8 cellular contexts compared by ENCODE assay signal in genomic region chr2:168118733-168119518, GRCh38.
DNase-seq lines count a peak whose midpoint lies in the region; ATAC-seq and TF ChIP-seq lines count a peak whose summit lies in the region.

No MANE protein-coding gene starts in this region.

- in situ Hi-C loops in Panc1 (cut with HindIII; ENCODE audit: low pct_unique_long_range_greater_than_20kb, low sequenced_read_pairs) = no loop called here

- H3K4me2 ChIP-seq in KMS-11 = peak overlapping the region; percentile 30; the same call in 1 of the 2 replicates

- 47% methylated on average over 10 of the region's 10 CpGs for WGBS in suprapubic skin

- H3K27me3 ChIP-seq in KMS-11 (ENCODE audit: insufficient read depth, low read depth) (no peaks in the 10 kb centered on the region), Panc1 (ENCODE audit: control insufficient read depth, insufficient read depth, low read length) (no peaks in the 10 kb centered on the region), dorsolateral prefrontal cortex (no peaks in the 10 kb centered on the region), suprapubic skin (no peaks in the 10 kb centered on the region)

- no peaks in the 10 kb centered on the region for H3K79me2 ChIP-seq in KMS-11 (ENCODE audit: insufficient read depth, low read depth)

- H3K36me3 Mint-ChIP-seq in mesothelial cell of epicardium = peaks cover 10% of the 10 kb centered on the region

- H3K9me3 ChIP-seq in Panc1 (ENCODE audit: control insufficient read depth, insufficient read depth, low read depth, low read length) (no peaks in the 10 kb centered on the region), suprapubic skin (no peaks in the 10 kb centered on the region)

- CTCF ChIA-PET in Panc1 (lab: Charles Lee) = interaction anchor here (0.6 to 2.2 kb wide), 6 partner anchors 11 to 1503 kb away, joined by 3 to 23 read pairs (median 4); no protein-coding TSS in a partner anchor

- TF ChIP-seq POLR2A in suprapubic skin (IDR thresholded peaks at IDR 0.05) = no peak

- H3K4me3 Mint-ChIP-seq in mesothelial cell of epicardium = no peak overlapping the region

- DNase-seq in NCI-H2081 (lab: John Stamatoyannopoulos, UW) (peak; percentile 68 to 69), NCI-H2081 treated with DMSO at 0.1 percent for 48 hours (lab: John Stamatoyannopoulos, UW) (no peak), Panc1 (ENCODE audit: low read depth, low spot score) (peak; percentile 30), dorsolateral prefrontal cortex (peak in 1 of 10 donors; percentile 19), mesothelial cell of epicardium (ENCODE audit: low spot score in 2 of 2, unreplicated experiment in 2 of 2) (no peak), suprapubic skin (ENCODE audit: low spot score in 2 of 2) (no peak)

- H3K4me3 ChIP-seq in KMS-11 (IDR thresholded peaks at IDR 0.05; ENCODE audit: insufficient read depth, low read depth, low read length) = no peak overlapping the region
- H3K4me3 ChIP-seq in Panc1 (ENCODE audit: low read depth in 2 of 2, low read length in 2 of 2) = no peak overlapping the region
- no peak overlapping the region for H3K4me3 ChIP-seq in dorsolateral prefrontal cortex
- H3K4me3 ChIP-seq in suprapubic skin = no peak overlapping the region

- no peak overlapping the region for H3K27ac Mint-ChIP-seq in mesothelial cell of epicardium

- H3K9me3 Mint-ChIP-seq in mesothelial cell of epicardium = no peaks in the 10 kb centered on the region

- H4K20me1 ChIP-seq in KMS-11 (ENCODE audit: insufficient read depth) = no peaks in the 10 kb centered on the region

- BruUV-seq in Panc1 (replicated peaks; lab: Mats Ljungman, UMichigan) = no TSS peak

- H3K9ac ChIP-seq in KMS-11 = no peak overlapping the region

- TF ChIP-seq CTCF in KMS-11 (conservative IDR thresholded peaks at IDR 0.05; ENCODE audit: low read depth, low read length) (peak; percentile 80), Panc1 (IDR thresholded peaks at IDR 0.05) (peak; percentile 72), dorsolateral prefrontal cortex (IDR thresholded peaks at IDR 0.05 in 54 of 56, conservative IDR thresholded peaks at IDR 0.05 in 2 of 56; ENCODE audit: low read depth in 1 of 56, partially characterized antibody in 56 of 56) (peak; percentile 64 to 94 (median 83)), mesothelial cell of epicardium (IDR thresholded peaks at IDR 0.05; ENCODE audit: unreplicated experiment) (peak; percentile 69), suprapubic skin (IDR thresholded peaks at IDR 0.05) (peak in 1 of 2 donors; percentile 46)

- ATAC-seq in GM21529 (IDR thresholded peaks at IDR 0.05; ENCODE audit: unreplicated experiment) (peak; percentile 60), Panc1 (peak; percentile 77)

- intact Hi-C loops in Panc1 (cut with micrococcal nuclease; ENCODE audit: unreplicated experiment) = loop anchor here (1.0 to 5.0 kb wide), 2 partner anchors 152 to 1580 kb away; no protein-coding TSS in a partner anchor
- intact Hi-C loops in dorsolateral prefrontal cortex (cut with DNase I) = loop anchor here (1.0 to 10.0 kb wide), 6 partner anchors 152 to 994 kb away; partner anchors contain the start of gene B3GALT1 (in 1 of the 2)

- H3K27ac ChIP-seq in KMS-11 = no peak overlapping the region
- no peak overlapping the region for H3K27ac ChIP-seq in Panc1 (ENCODE audit: low read length)
- H3K27ac ChIP-seq in dorsolateral prefrontal cortex = peak overlapping the region in 41 of 59 donors; percentile 4 to 70 (median 44)
- H3K27ac ChIP-seq in suprapubic skin = no peak overlapping the region

- no peaks in the 10 kb centered on the region for H3K27me3 Mint-ChIP-seq in mesothelial cell of epicardium (ENCODE audit: low read depth)

- H3K4me1 Mint-ChIP-seq in mesothelial cell of epicardium = no peaks in the 10 kb centered on the region

- no peak for TF ChIP-seq EP300 in suprapubic skin (IDR thresholded peaks at IDR 0.05)

- H3K4me1 ChIP-seq in KMS-11 (ENCODE audit: low read depth, poor library complexity, severe bottlenecking) = peaks cover 19% of the 10 kb centered on the region
- H3K4me1 ChIP-seq in Panc1 (ENCODE audit: control insufficient read depth, insufficient read depth, low read length) = no peaks in the 10 kb centered on the region
- H3K4me1 ChIP-seq in suprapubic skin = peaks cover 5% of the 10 kb centered on the region

- no peaks in the 10 kb centered on the region for H3K36me3 ChIP-seq in KMS-11 (ENCODE audit: insufficient read depth)
- H3K36me3 ChIP-seq in Panc1 (ENCODE audit: control insufficient read depth, insufficient read depth, low read length) = no peaks in the 10 kb centered on the region; the same call in 1 of the 2 replicates
- H3K36me3 ChIP-seq in suprapubic skin = peaks cover 26% of the 10 kb centered on the region

- H2AFZ ChIP-seq in KMS-11 (ENCODE audit: low read depth) = 0 out of 2 replicates have a peak overlapping the region, but pooled peaks have one; percentile 4

- POLR2A ChIA-PET in Panc1 (lab: Charles Lee) = no interaction called here

Comparison
In these comparisons a context has a peak if more than half of its experiments do, and no peak if none do; other contexts are left out.
1. DNase-seq: peak in NCI-H2081 (2 of 2) and Panc1 (single experiment); none in NCI-H2081 treated with DMSO at 0.1 percent for 48 hours (single experiment), mesothelial cell of epicardium (0 of 2) and suprapubic skin (0 of 2).
2. H3K27ac ChIP-seq: peak in dorsolateral prefrontal cortex (41 of 59); none in KMS-11 (single experiment), Panc1 (single experiment) and suprapubic skin (single experiment).